20 cellular contexts compared by ENCODE assay signal in genomic region chr12:25553083-25553482, GRCh38. TPM values are rescaled to one million over a fixed set of nuclear protein-coding genes. Genes with fewer than 3 reads are reported as not detected.
A peak's percentile ranks its signal among the peaks of the same experiment; 100 is the strongest.
DNase-seq lines count a peak whose midpoint lies in the region; ATAC-seq and TF ChIP-seq lines count a peak whose summit lies in the region.
"Had no signal": no experiment of that assay in that cellular context is flagged by ENCODE, and none has a peak within 500 bp of the region (broad histone marks: within the 10 kb centered on the region; RNA-seq: fewer than 3 reads in every experiment).

A gene with protein sequence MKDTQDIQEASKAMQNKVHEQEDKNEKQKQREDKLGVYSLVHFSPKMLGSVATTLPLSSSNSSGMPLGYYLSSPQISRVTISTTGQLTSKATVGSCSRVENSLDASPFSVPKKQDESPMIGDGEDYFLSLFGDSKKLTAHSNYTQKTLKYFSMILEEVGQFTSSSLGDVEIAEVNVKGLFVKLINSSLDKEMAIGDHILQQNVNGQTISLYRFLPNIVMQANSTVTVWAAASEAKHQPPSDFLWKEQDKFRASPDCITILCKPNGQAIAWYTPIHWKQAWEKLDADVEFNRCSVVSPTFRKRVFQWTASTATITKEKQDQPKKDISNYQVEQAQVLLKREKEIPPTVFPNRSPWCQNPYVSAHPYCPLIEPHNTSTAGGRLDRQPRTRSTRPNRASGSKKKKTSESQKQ (minus strand): TSS chr12:25553283. CDS start chr12:25552959, 324 bp downstream.

- DNase-seq in AG04449 (ENCODE audit: low read depth, low spot score) (peak; percentile 59), HFFc6 (peak; percentile 71), astrocyte of the cerebellum (ENCODE audit: low read depth) (peak; percentile 63), hepatic stellate cell (ENCODE audit: low spot score) (peak; percentile 27), GM10248 (ENCODE audit: extremely low spot score) (no peak), BE2C (no peak)
- DNase-seq in activated naive CD4-positive, alpha-beta T cell treated with anti-CD3 and anti-CD28 coated beads for 36 hours: no peak
- DNase-seq: activated CD4-positive, alpha-beta T cell treated with anti-CD3 and anti-CD28 coated beads for 48 hours; activated T-cell treated with anti-CD3 and anti-CD28 coated beads, Interleukin-2, amount 50 U/mL, for 4 hours; DMS79; effector memory CD4-positive, alpha-beta T cell; NCI-H1092; NCI-H524; nucleus accumbens; T-helper 2 cell had no signal

- peak within 1 kb of the TSS; percentile 18 for H3K4me3 Mint-ChIP-seq in HFFc6
- H3K4me3 Mint-ChIP-seq in activated naive CD4-positive, alpha-beta T cell treated with anti-CD3 and anti-CD28 coated beads for 36 hours: no peak within 1 kb of the TSS
- H3K4me3 Mint-ChIP-seq: activated T-cell treated with anti-CD3 and anti-CD28 coated beads, Interleukin-2, amount 50 U/mL, for 4 hours; GM23338 had no signal

- H3K27ac Mint-ChIP-seq in HFFc6: peak within 1 kb of the TSS; percentile 87
- no peak within 1 kb of the TSS for H3K27ac Mint-ChIP-seq in activated naive CD4-positive, alpha-beta T cell treated with anti-CD3 and anti-CD28 coated beads for 36 hours
- H3K27ac Mint-ChIP-seq: GM23338 had no signal

- no peak for TF ChIP-seq CTCF in AG04449 (IDR thresholded peaks at IDR 0.05; ENCODE audit: insufficient read depth, low read length, missing control alignments)
- TF ChIP-seq CTCF in HFFc6 (IDR thresholded peaks at IDR 0.05): no peak
- no peak for TF ChIP-seq CTCF in astrocyte of the cerebellum (IDR thresholded peaks at IDR 0.05; ENCODE audit: low read depth, low read length, missing control alignments)
- TF ChIP-seq CTCF in GM10248 (IDR thresholded peaks at IDR 0.05; ENCODE audit: control extremely low read depth, extremely low read depth, low read depth, missing control alignments): no peak
- TF ChIP-seq CTCF in BE2C (IDR thresholded peaks at IDR 0.05; ENCODE audit: low read depth, low read length): no peak

- no peaks in the 10 kb centered on the region for H3K9me3 Mint-ChIP-seq in HFFc6
- H3K9me3 Mint-ChIP-seq in activated naive CD4-positive, alpha-beta T cell treated with anti-CD3 and anti-CD28 coated beads for 36 hours: no peaks in the 10 kb centered on the region
- H3K9me3 Mint-ChIP-seq: GM23338 had no signal

- ATAC-seq in HG02588 (IDR thresholded peaks at IDR 0.05; ENCODE audit: unreplicated experiment): no peak
- ATAC-seq: activated T-cell treated with anti-CD3 and anti-CD28 coated beads, Interleukin-2, amount 50 U/mL, for 4 hours; GM23338 had no signal

- no peaks in the 10 kb centered on the region for H3K9me3 ChIP-seq in BE2C
- H3K9me3 ChIP-seq: tibial nerve had no signal

- H3K4me3 ChIP-seq in AG04449 (ENCODE audit: low read depth, low read length) (no peak within 1 kb of the TSS), astrocyte of the cerebellum (ENCODE audit: low read depth, low read length) (no peak within 1 kb of the TSS), BE2C (ENCODE audit: low read depth, low read length) (no peak within 1 kb of the TSS)
- H3K4me3 ChIP-seq: GM23338, tibial nerve had no signal

- H3K36me3 Mint-ChIP-seq in HFFc6 (ENCODE audit: low read depth): no peaks in the 10 kb centered on the region
- H3K36me3 Mint-ChIP-seq in activated naive CD4-positive, alpha-beta T cell treated with anti-CD3 and anti-CD28 coated beads for 36 hours (ENCODE audit: low read depth): no peaks in the 10 kb centered on the region

- CTCF ChIA-PET in AG04449 (lab: Yijun Ruan, JAX) (interaction anchor here (1.6 to 2.4 kb wide), 2 partner anchors 114 to 117 kb away, joined by 4 to 9 read pairs; no protein-coding TSS in a partner anchor), GM10248 (lab: Yijun Ruan, JAX) (no interaction called here)
- CTCF ChIA-PET in activated naive CD4-positive, alpha-beta T cell treated with anti-CD3 and anti-CD28 coated beads for 36 hours (lab: Charles Lee): no interaction called here

- in situ Hi-C loops in astrocyte of the cerebellum (cut with HindIII; ENCODE audit: low sequenced_read_pairs): no loop called here

- H3K36me3 ChIP-seq in BE2C: no peaks in the 10 kb centered on the region
- H3K36me3 ChIP-seq: tibial nerve had no signal

- peaks cover 43% of the 10 kb centered on the region for H3K4me1 Mint-ChIP-seq in HFFc6 (ENCODE audit: low read depth)
- H3K4me1 Mint-ChIP-seq in activated naive CD4-positive, alpha-beta T cell treated with anti-CD3 and anti-CD28 coated beads for 36 hours (ENCODE audit: low read depth): peaks cover 1% of the 10 kb centered on the region
- H3K4me1 Mint-ChIP-seq: GM23338 had no signal

- no peaks in the 10 kb centered on the region for H3K4me1 ChIP-seq in BE2C

- intact Hi-C loops in activated naive CD4-positive, alpha-beta T cell treated with anti-CD3 and anti-CD28 coated beads for 36 hours (cut with micrococcal nuclease): no loop called here

- no peaks in the 10 kb centered on the region for H3K27me3 Mint-ChIP-seq in HFFc6 (ENCODE audit: insufficient read depth)
- H3K27me3 Mint-ChIP-seq in activated naive CD4-positive, alpha-beta T cell treated with anti-CD3 and anti-CD28 coated beads for 36 hours (ENCODE audit: low read depth): peaks cover 2% of the 10 kb centered on the region

- POLR2A ChIA-PET in AG04449 (lab: Yijun Ruan, JAX) (interaction anchor here (0.7 kb wide), 1 partner anchor 465 kb away, joined by 3 read pairs; no protein-coding TSS in a partner anchor), GM10248 (lab: Yijun Ruan, JAX) (no interaction called here)

- H3K27me3 ChIP-seq in BE2C: no peaks in the 10 kb centered on the region
- H3K27me3 ChIP-seq: tibial nerve had no signal

RNA-seq across cellular contexts. Expression of the gene that starts here (rescaled TPM):
- 1 to 10 TPM in 1 of 6 experiments, under 1 TPM in 5; 0.26 to 1.0 (median 0.52) TPM for total RNA-seq in HFFc6 (2021; fragmentation: NEBNext Ultra II Directional; extraction: Animal tissue kit (Norgen Biotek cat#: 25700))
- total RNA-seq in activated naive CD4-positive, alpha-beta T cell treated with anti-CD3 and anti-CD28 coated beads for 36 hours: not detected
- 2.5 TPM for polyA plus RNA-seq in BE2C (2012; ENCODE audit: insufficient read depth, insufficient read length, low read depth)
- total RNA-seq: A673; activated T-cell treated with anti-CD3 and anti-CD28 coated beads, Interleukin-2, amount 50 U/mL, for 4 hours; GM23338; mesenteric fat pad; tibial nerve had no signal
- polyA plus RNA-seq: GM23338 had no signal

Comparison
In these comparisons a context has a peak if more than half of its experiments do, and no peak if none do; other contexts are left out.
1. DNase-seq: peak in AG04449 (single experiment), HFFc6 (single experiment), astrocyte of the cerebellum (single experiment) and hepatic stellate cell (single experiment); none in GM10248 (single experiment), activated naive CD4-positive, alpha-beta T cell treated with anti-CD3 and anti-CD28 coated beads for 36 hours (single experiment) and BE2C (single experiment).